In the genomic region with DNA sequence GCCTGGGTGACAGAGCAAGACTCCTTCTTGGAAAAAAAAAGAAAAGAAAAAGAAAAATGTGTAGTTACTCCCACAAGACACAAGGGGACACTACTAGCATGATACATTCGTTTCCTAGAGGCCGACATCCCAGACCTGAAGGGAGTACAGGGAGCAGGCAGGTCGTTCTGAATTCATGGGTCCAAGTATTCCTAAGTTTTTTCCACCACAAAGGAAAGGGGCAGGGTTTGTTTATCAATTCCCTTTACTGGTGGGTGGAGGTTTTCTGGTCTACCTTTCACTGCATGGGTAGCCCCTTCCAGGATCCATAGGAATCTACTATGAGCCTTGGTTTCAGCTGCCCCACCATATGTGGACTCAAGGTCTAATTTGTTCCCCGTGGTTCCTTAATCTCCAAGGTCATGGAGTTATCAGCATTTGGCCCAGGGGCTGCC, we compare ENCODE assay signal across 8 cellular contexts. TPM values are rescaled to one million over a fixed set of nuclear protein-coding genes. Genes with fewer than 3 reads are reported as not detected.
A peak's percentile ranks its signal among the peaks of the same experiment; 100 is the strongest.
DNase-seq lines count a peak whose midpoint lies in the region; ATAC-seq, FAIRE-seq and TF ChIP-seq lines count a peak whose summit lies in the region.

No MANE protein-coding gene starts in this region.

- DNase-seq in AG20443 (ENCODE audit: low spot score) (peak; percentile 88), GM18507 (ENCODE audit: extremely low spot score, insufficient read length, low read depth) (no peak), NCI-H2029 treated with DMSO at 0.1 percent for 48 hours (lab: John Stamatoyannopoulos, UW) (peak; percentile 80), SW480 (ENCODE audit: low spot score) (peak; percentile 91), fibroblast of lung (ENCODE audit: low read depth in 2 of 2) (peak; percentile 74 to 86)
- peak; percentile 59 for DNase-seq in natural killer cell treated with Interleukin-12 subunit alpha and Interleukin-12 subunit beta and Interleukin-15 and Interleukin-18, amount 100 ng/mL, for 72 hours (ENCODE audit: low spot score)

- H3K4me3 Mint-ChIP-seq in natural killer cell treated with Interleukin-12 subunit alpha and Interleukin-12 subunit beta and Interleukin-15 and Interleukin-18, amount 100 ng/mL, for 72 hours: no peak overlapping the region

- no peaks in the 10 kb centered on the region for H3K9me3 ChIP-seq in fibroblast of lung (ENCODE audit: control insufficient read depth, insufficient read depth, low read depth, low read length)

- H3K4me1 Mint-ChIP-seq in natural killer cell treated with Interleukin-12 subunit alpha and Interleukin-12 subunit beta and Interleukin-15 and Interleukin-18, amount 100 ng/mL, for 72 hours (ENCODE audit: low read depth in 2 of 2): peaks cover 7 to 10% of the 10 kb centered on the region in 2 donors

- TF ChIP-seq CTCF in fibroblast of lung (conservative IDR thresholded peaks at IDR 0.05 in 1 of 2, IDR thresholded peaks at IDR 0.05 in 1 of 2; ENCODE audit: low read depth in 1 of 2, low read length in 2 of 2): peak; percentile 65 to 76

- no peaks in the 10 kb centered on the region for H3K4me1 ChIP-seq in fibroblast of lung (ENCODE audit: control insufficient read depth, extremely low read depth, insufficient read depth, low read length)

- H3K9ac ChIP-seq in fibroblast of lung (ENCODE audit: insufficient read depth, low read length): no peak overlapping the region

- H3K36me3 ChIP-seq in fibroblast of lung (ENCODE audit: control insufficient read depth, insufficient read depth, low read length): no peaks in the 10 kb centered on the region

- no peak overlapping the region for H2AFZ ChIP-seq in fibroblast of lung (ENCODE audit: low read length)

- FAIRE-seq in GM18507 (lab: Jason Lieb, UNC): peak; percentile 63

- no peaks in the 10 kb centered on the region for H3K9me3 Mint-ChIP-seq in natural killer cell treated with Interleukin-12 subunit alpha and Interleukin-12 subunit beta and Interleukin-15 and Interleukin-18, amount 100 ng/mL, for 72 hours

- no peak overlapping the region for H3K4me2 ChIP-seq in fibroblast of lung (ENCODE audit: extremely low read depth, insufficient read depth, low read length)

- no peaks in the 10 kb centered on the region for H3K36me3 Mint-ChIP-seq in natural killer cell treated with Interleukin-12 subunit alpha and Interleukin-12 subunit beta and Interleukin-15 and Interleukin-18, amount 100 ng/mL, for 72 hours

- H3K27ac ChIP-seq in fibroblast of lung (ENCODE audit: insufficient read depth, low read length): no peak overlapping the region

- no peak overlapping the region for H3K4me3 ChIP-seq in fibroblast of lung (replicated peaks in 1 of 4; ENCODE audit: control extremely low read depth in 1 of 4, insufficient read depth in 1 of 4, low read depth in 3 of 4, low read length in 4 of 4)

- no peaks in the 10 kb centered on the region for H3K27me3 ChIP-seq in fibroblast of lung (ENCODE audit: control insufficient read depth, insufficient read depth, low read length)

- peak; percentile 72 to 78 for ATAC-seq in natural killer cell treated with Interleukin-12 subunit alpha and Interleukin-12 subunit beta and Interleukin-15 and Interleukin-18, amount 100 ng/mL, for 72 hours
- ATAC-seq in HG03135 (IDR thresholded peaks at IDR 0.05; ENCODE audit: unreplicated experiment): no peak
- no peak for ATAC-seq in GM18873 (IDR thresholded peaks at IDR 0.05; ENCODE audit: low FRiP score, unreplicated experiment)

- no peaks in the 10 kb centered on the region for H4K20me1 ChIP-seq in fibroblast of lung (ENCODE audit: control insufficient read depth, extremely low read depth, insufficient read depth, low read length)

- peak overlapping the region in 1 of 2 donors; percentile 41 for H3K27ac Mint-ChIP-seq in natural killer cell treated with Interleukin-12 subunit alpha and Interleukin-12 subunit beta and Interleukin-15 and Interleukin-18, amount 100 ng/mL, for 72 hours

- H3K27me3 Mint-ChIP-seq in natural killer cell treated with Interleukin-12 subunit alpha and Interleukin-12 subunit beta and Interleukin-15 and Interleukin-18, amount 100 ng/mL, for 72 hours: no peaks in the 10 kb centered on the region

- H3K79me2 ChIP-seq in fibroblast of lung (ENCODE audit: control insufficient read depth, insufficient read depth, low read length): no peaks in the 10 kb centered on the region

RNA-seq across cellular contexts. Expression of a gene that starts 11.8 kb away (rescaled TPM):
- under 0.01 and 0.17 TPM in 2 replicates for total RNA-seq in fibroblast of lung
- polyA plus RNA-seq in fibroblast of lung: 0.03 TPM in 1 of 2 replicates, not detected in the other
- 0.07 and 0.08 TPM in 2 replicates for polyA plus RNA-seq in fibroblast of lung (2012)
- polyA minus RNA-seq in fibroblast of lung (ENCODE audit: low replicate concordance): not detected in 2 replicates
- total RNA-seq in natural killer cell treated with Interleukin-12 subunit alpha and Interleukin-12 subunit beta and Interleukin-15 and Interleukin-18, amount 100 ng/mL, for 72 hours: 1 to 10 TPM in 1 of 2 donors, under 1 TPM in 1; 0.59 to 1.3 TPM

RNA-seq across cellular contexts. Expression of a gene that starts 16.1 kb away (rescaled TPM):
- total RNA-seq in fibroblast of lung: 1.0 and 1.5 TPM in 2 replicates
- 0.50 and 0.52 TPM in 2 replicates for polyA plus RNA-seq in fibroblast of lung
- polyA plus RNA-seq in fibroblast of lung (2012): 0.98 and 1.0 TPM in 2 replicates
- polyA minus RNA-seq in fibroblast of lung (ENCODE audit: low replicate concordance): 0.85 and 1.8 TPM in 2 replicates
- total RNA-seq in natural killer cell treated with Interleukin-12 subunit alpha and Interleukin-12 subunit beta and Interleukin-15 and Interleukin-18, amount 100 ng/mL, for 72 hours: 10 to 100 TPM; 10.8 to 12.6 TPM

RNA-seq across cellular contexts. Expression of a gene that starts 20.1 kb away (rescaled TPM):
- 14.9 and 17.5 TPM in 2 replicates for total RNA-seq in fibroblast of lung
- 13.7 and 15.3 TPM in 2 replicates for polyA plus RNA-seq in fibroblast of lung
- polyA plus RNA-seq in fibroblast of lung (2012): 15.2 and 15.4 TPM in 2 replicates
- 26.4 and 28.1 TPM in 2 replicates for polyA minus RNA-seq in fibroblast of lung (ENCODE audit: low replicate concordance)
- 10 to 100 TPM; 50.5 to 68.4 TPM for total RNA-seq in natural killer cell treated with Interleukin-12 subunit alpha and Interleukin-12 subunit beta and Interleukin-15 and Interleukin-18, amount 100 ng/mL, for 72 hours

RNA-seq across cellular contexts. Expression of a gene that starts 32.7 kb away (rescaled TPM):
- total RNA-seq in fibroblast of lung: 37.5 and 42.9 TPM in 2 replicates
- polyA plus RNA-seq in fibroblast of lung: 55.1 and 76.4 TPM in 2 replicates
- 38.3 and 46.3 TPM in 2 replicates for polyA plus RNA-seq in fibroblast of lung (2012)
- 95.3 and 148 TPM in 2 replicates for polyA minus RNA-seq in fibroblast of lung (ENCODE audit: low replicate concordance)
- total RNA-seq in natural killer cell treated with Interleukin-12 subunit alpha and Interleukin-12 subunit beta and Interleukin-15 and Interleukin-18, amount 100 ng/mL, for 72 hours: 10 to 100 TPM; 61.8 to 82.5 TPM

RNA-seq across cellular contexts. Expression of a gene that starts 51.7 kb away (rescaled TPM):
- total RNA-seq in fibroblast of lung: 12.3 and 25.6 TPM in 2 replicates
- 31.7 and 48.4 TPM in 2 replicates for polyA plus RNA-seq in fibroblast of lung
- 56.1 and 78.8 TPM in 2 replicates for polyA plus RNA-seq in fibroblast of lung (2012)
- polyA minus RNA-seq in fibroblast of lung (ENCODE audit: low replicate concordance): 164 and 172 TPM in 2 replicates
- 1 to 10 TPM in 1 of 2 donors, not detected in 1; 1.7 TPM for total RNA-seq in natural killer cell treated with Interleukin-12 subunit alpha and Interleukin-12 subunit beta and Interleukin-15 and Interleukin-18, amount 100 ng/mL, for 72 hours

Comparison
In these comparisons a context has a peak if more than half of its experiments do, and no peak if none do; other contexts are left out.
1. ATAC-seq: peak in natural killer cell treated with Interleukin-12 subunit alpha and Interleukin-12 subunit beta and Interleukin-15 and Interleukin-18, amount 100 ng/mL, for 72 hours (2 of 2); none in HG03135 (single experiment) and GM18873 (single experiment).